ENCODE assay signal across 9 cellular contexts in the genomic region with DNA sequence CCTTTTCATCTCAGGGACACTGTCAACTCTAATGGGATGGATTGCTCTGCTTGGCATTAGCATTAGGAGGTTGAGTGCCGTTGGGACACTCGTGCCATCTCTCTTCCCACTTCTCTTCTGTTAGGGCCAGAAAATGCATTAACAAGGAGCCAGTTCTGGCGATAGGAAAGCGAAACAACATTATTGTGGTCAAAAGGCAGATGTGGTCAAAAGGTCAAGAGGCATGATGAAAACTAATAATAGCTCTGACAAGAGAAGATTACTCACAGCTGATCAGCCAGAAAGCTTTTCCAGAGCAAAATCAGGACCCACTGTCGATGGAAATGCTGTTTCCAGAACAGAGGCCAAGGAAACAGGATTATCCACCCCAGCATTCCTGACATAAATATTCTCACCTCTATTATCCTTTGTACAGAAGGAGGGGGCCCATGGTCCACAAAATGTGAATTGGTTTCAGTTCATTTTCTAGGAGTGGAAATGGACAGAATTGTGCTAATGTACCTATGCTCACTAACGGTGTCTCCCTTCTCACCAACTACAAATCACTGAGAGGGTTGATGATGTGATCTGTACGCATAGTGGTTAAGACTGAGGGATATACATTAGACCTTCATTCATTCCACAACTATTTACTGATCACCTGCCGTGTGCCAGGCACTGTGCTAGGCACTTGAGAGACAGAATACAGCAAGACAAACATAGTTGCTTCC.
A peak's percentile ranks its signal among the peaks of the same experiment; 100 is the strongest.
DNase-seq lines count a peak whose midpoint lies in the region; ATAC-seq and TF ChIP-seq lines count a peak whose summit lies in the region.
"Had no signal": no experiment of that assay in that cellular context is flagged by ENCODE, and none has a peak within 500 bp of the region (broad histone marks: within the 10 kb centered on the region; RNA-seq: fewer than 3 reads in every experiment).

No MANE protein-coding gene starts in this region.

- H3K27me3 Mint-ChIP-seq in activated naive CD4-positive, alpha-beta T cell treated with anti-CD3 and anti-CD28 coated beads, Interleukin-2, amount 10 ng/mL, durations not matched to agents 7 days and 5 days: peaks cover 3% of the 10 kb centered on the region

- peak; percentile 64 for ATAC-seq in GM21786 (IDR thresholded peaks at IDR 0.05; ENCODE audit: unreplicated experiment)
- ATAC-seq: PC-3 had no signal

- no peak overlapping the region for H3K4me3 ChIP-seq in kidney epithelial cell (ENCODE audit: low read depth, low read length)
- no peak overlapping the region for H3K4me3 ChIP-seq in ascending aorta

- H3K36me3 ChIP-seq in kidney epithelial cell (ENCODE audit: control insufficient read depth, insufficient read depth, low read length): no peaks in the 10 kb centered on the region
- H3K36me3 ChIP-seq in ascending aorta: no peaks in the 10 kb centered on the region

- no peak overlapping the region for H3K27ac Mint-ChIP-seq in activated naive CD4-positive, alpha-beta T cell treated with anti-CD3 and anti-CD28 coated beads, Interleukin-2, amount 10 ng/mL, durations not matched to agents 7 days and 5 days

- H3K9me3 Mint-ChIP-seq in activated naive CD4-positive, alpha-beta T cell treated with anti-CD3 and anti-CD28 coated beads, Interleukin-2, amount 10 ng/mL, durations not matched to agents 7 days and 5 days: no peaks in the 10 kb centered on the region

- H3K9me3 ChIP-seq in ascending aorta: no peaks in the 10 kb centered on the region

- no peak overlapping the region for H3K4me3 Mint-ChIP-seq in activated naive CD4-positive, alpha-beta T cell treated with anti-CD3 and anti-CD28 coated beads, Interleukin-2, amount 10 ng/mL, durations not matched to agents 7 days and 5 days

- H3K27ac ChIP-seq in ascending aorta: no peak overlapping the region

- TF ChIP-seq CTCF in kidney epithelial cell (IDR thresholded peaks at IDR 0.05; ENCODE audit: insufficient read depth, low read length, poor library complexity, severe bottlenecking): no peak
- TF ChIP-seq CTCF in ascending aorta (IDR thresholded peaks at IDR 0.05): no peak

- intact Hi-C loops in ascending aorta (cut with DNase I): no loop called here

- DNase-seq in GM04503 (ENCODE audit: low read depth): peak; percentile 86
- DNase-seq in NCI-H2227 treated with DMSO at 0.1 percent for 48 hours (lab: John Stamatoyannopoulos, UW): peak; percentile 89
- DNase-seq in kidney epithelial cell (ENCODE audit: low read depth): peak; percentile 25
- no peak for DNase-seq in activated naive CD4-positive, alpha-beta T cell treated with anti-CD3 and anti-CD28 coated beads, Interleukin-2, amount 10 ng/mL, durations not matched to agents 7 days and 5 days
- no peak for DNase-seq in ascending aorta (ENCODE audit: low spot score in 2 of 2)
- no peak for DNase-seq in NK-92 treated with Interleukin-12 subunit alpha and Interleukin-12 subunit beta, amount 100 ng/mL, for 24 hours (lab: John Stamatoyannopoulos, UW)
- DNase-seq in D341Med (ENCODE audit: low spot score): no peak
- DNase-seq: PC-3 had no signal

- H3K27me3 ChIP-seq in kidney epithelial cell (ENCODE audit: control insufficient read depth, insufficient read depth, low read length) (no peaks in the 10 kb centered on the region), ascending aorta (no peaks in the 10 kb centered on the region)

- H3K4me1 Mint-ChIP-seq in activated naive CD4-positive, alpha-beta T cell treated with anti-CD3 and anti-CD28 coated beads, Interleukin-2, amount 10 ng/mL, durations not matched to agents 7 days and 5 days: no peaks in the 10 kb centered on the region

- no peaks in the 10 kb centered on the region for H3K4me1 ChIP-seq in ascending aorta

- no peaks in the 10 kb centered on the region for H3K36me3 Mint-ChIP-seq in activated naive CD4-positive, alpha-beta T cell treated with anti-CD3 and anti-CD28 coated beads, Interleukin-2, amount 10 ng/mL, durations not matched to agents 7 days and 5 days

- CTCF ChIA-PET in activated naive CD4-positive, alpha-beta T cell treated with anti-CD3 and anti-CD28 coated beads, Interleukin-2, amount 10 ng/mL, durations not matched to agents 7 days and 5 days (lab: Charles Lee): no interaction called here

Comparison
In these comparisons a context has a peak if more than half of its experiments do, and no peak if none do; other contexts are left out.
1. DNase-seq: peak in GM04503 (single experiment), NCI-H2227 treated with DMSO at 0.1 percent for 48 hours (single experiment) and kidney epithelial cell (single experiment); none in activated naive CD4-positive, alpha-beta T cell treated with anti-CD3 and anti-CD28 coated beads, Interleukin-2, amount 10 ng/mL, durations not matched to agents 7 days and 5 days (single experiment), ascending aorta (0 of 2), NK-92 treated with Interleukin-12 subunit alpha and Interleukin-12 subunit beta, amount 100 ng/mL, for 24 hours (single experiment) and D341Med (single experiment).